Comparison of ENCODE assay signal across 12 cellular contexts in the genomic region with DNA sequence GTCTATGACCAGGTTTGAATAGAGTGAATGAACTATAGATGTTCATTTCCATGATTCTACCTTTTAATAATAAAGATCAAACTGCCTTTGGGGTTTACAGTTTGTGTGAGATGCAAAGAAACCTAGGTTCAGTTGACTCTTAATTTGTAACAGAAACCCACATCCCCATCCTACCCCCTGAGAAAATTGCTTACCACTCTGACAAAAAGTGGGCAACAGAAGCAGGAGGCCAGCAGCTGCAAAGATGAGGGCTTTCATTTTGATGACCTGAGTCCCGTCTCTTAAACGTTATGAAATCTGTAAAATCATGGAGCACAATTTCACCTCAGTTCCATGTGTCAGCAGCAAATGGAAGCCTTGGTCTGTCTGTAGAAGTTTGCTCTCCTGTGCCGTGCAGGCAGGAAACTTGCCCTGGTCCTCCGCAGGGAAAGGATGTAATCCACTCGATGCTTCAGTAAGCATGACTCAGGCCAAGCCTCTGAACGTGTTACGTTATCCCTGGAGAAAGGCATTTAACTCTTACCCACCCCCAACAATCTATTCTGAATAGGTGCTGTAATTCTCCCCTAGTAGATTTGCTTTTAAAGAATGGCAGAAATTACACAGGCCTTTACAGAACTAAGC. TPM values are rescaled to one million over a fixed set of nuclear protein-coding genes. Genes with fewer than 3 reads are reported as not detected.
A peak's percentile ranks its signal among the peaks of the same experiment; 100 is the strongest.
DNase-seq lines count a peak whose midpoint lies in the region; ATAC-seq and TF ChIP-seq lines count a peak whose summit lies in the region.
"Had no signal": no experiment of that assay in that cellular context is flagged by ENCODE, and none has a peak within 500 bp of the region (broad histone marks: within the 10 kb centered on the region; RNA-seq: fewer than 3 reads in every experiment).

A gene with protein sequence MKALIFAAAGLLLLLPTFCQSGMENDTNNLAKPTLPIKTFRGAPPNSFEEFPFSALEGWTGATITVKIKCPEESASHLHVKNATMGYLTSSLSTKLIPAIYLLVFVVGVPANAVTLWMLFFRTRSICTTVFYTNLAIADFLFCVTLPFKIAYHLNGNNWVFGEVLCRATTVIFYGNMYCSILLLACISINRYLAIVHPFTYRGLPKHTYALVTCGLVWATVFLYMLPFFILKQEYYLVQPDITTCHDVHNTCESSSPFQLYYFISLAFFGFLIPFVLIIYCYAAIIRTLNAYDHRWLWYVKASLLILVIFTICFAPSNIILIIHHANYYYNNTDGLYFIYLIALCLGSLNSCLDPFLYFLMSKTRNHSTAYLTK (minus strand): TSS at position 431 of the 624 bp plus-strand sequence. CDS start 173 bp downstream, at position 258.

- H3K36me3 ChIP-seq in adipocyte (ENCODE audit: control insufficient read depth, insufficient read depth, low read length, severe bottlenecking): no peaks in the 10 kb centered on the region
- peaks cover 0 to 4% (median 0%) of the 10 kb centered on the region in 3 donors for H3K36me3 ChIP-seq in tibial nerve
- H3K36me3 ChIP-seq: upper lobe of left lung had no signal

- TF ChIP-seq CTCF in tibial nerve (IDR thresholded peaks at IDR 0.05): no peak

- no peaks in the 10 kb centered on the region for H3K9me3 Mint-ChIP-seq in activated naive CD4-positive, alpha-beta T cell treated with anti-CD3 and anti-CD28 coated beads, Interleukin-2, amount 50 U/mL, for 24 hours
- peaks cover 0 to 5% of the 10 kb centered on the region in 2 donors for H3K9me3 Mint-ChIP-seq in activated naive CD4-positive, alpha-beta T cell treated with anti-CD3 and anti-CD28 coated beads, Interleukin-2, amount 50 U/mL, for 72 hours
- H3K9me3 Mint-ChIP-seq in activated naive CD8-positive, alpha-beta T cell treated with anti-CD3 and anti-CD28 coated beads for 36 hours: no peaks in the 10 kb centered on the region

- no peaks in the 10 kb centered on the region for H3K27me3 Mint-ChIP-seq in activated naive CD4-positive, alpha-beta T cell treated with anti-CD3 and anti-CD28 coated beads, Interleukin-2, amount 50 U/mL, for 24 hours
- H3K27me3 Mint-ChIP-seq in activated naive CD8-positive, alpha-beta T cell treated with anti-CD3 and anti-CD28 coated beads for 36 hours: no peaks in the 10 kb centered on the region

- H3K4me3 Mint-ChIP-seq in activated naive CD4-positive, alpha-beta T cell treated with anti-CD3 and anti-CD28 coated beads, Interleukin-2, amount 50 U/mL, for 24 hours: no peak within 1 kb of the TSS
- no peak within 1 kb of the TSS for H3K4me3 Mint-ChIP-seq in activated naive CD8-positive, alpha-beta T cell treated with anti-CD3 and anti-CD28 coated beads for 36 hours

- 20 to 30% methylated on average over 7 of the region's 7 CpGs for WGBS in tibial nerve, 2 donors

- H3K36me3 Mint-ChIP-seq in activated naive CD4-positive, alpha-beta T cell treated with anti-CD3 and anti-CD28 coated beads, Interleukin-2, amount 50 U/mL, for 24 hours: peaks cover 18% of the 10 kb centered on the region
- peaks cover 9 to 16% of the 10 kb centered on the region in 2 donors for H3K36me3 Mint-ChIP-seq in activated naive CD4-positive, alpha-beta T cell treated with anti-CD3 and anti-CD28 coated beads, Interleukin-2, amount 50 U/mL, for 72 hours
- peaks cover 15% of the 10 kb centered on the region for H3K36me3 Mint-ChIP-seq in activated naive CD8-positive, alpha-beta T cell treated with anti-CD3 and anti-CD28 coated beads for 36 hours

- H3K4me3 ChIP-seq in adipocyte (ENCODE audit: low read length) (peak within 1 kb of the TSS; percentile 66), tibial nerve (no peak within 1 kb of the TSS)
- H3K4me3 ChIP-seq: upper lobe of left lung had no signal

- H3K9me3 ChIP-seq in adipocyte (ENCODE audit: control insufficient read depth, low read length): no peaks in the 10 kb centered on the region
- no peaks in the 10 kb centered on the region for H3K9me3 ChIP-seq in tibial nerve
- H3K9me3 ChIP-seq: upper lobe of left lung had no signal

- H3K4me1 ChIP-seq in adipocyte (ENCODE audit: control insufficient read depth, insufficient read depth, low read length): peaks cover 4% of the 10 kb centered on the region
- H3K4me1 ChIP-seq in tibial nerve: peaks cover 0 to 9% (median 0%) of the 10 kb centered on the region in 4 donors

- H3K27ac Mint-ChIP-seq in activated naive CD4-positive, alpha-beta T cell treated with anti-CD3 and anti-CD28 coated beads, Interleukin-2, amount 50 U/mL, for 24 hours: peak within 1 kb of the TSS; percentile 30
- H3K27ac Mint-ChIP-seq in activated naive CD4-positive, alpha-beta T cell treated with anti-CD3 and anti-CD28 coated beads, Interleukin-2, amount 50 U/mL, for 72 hours: no peak within 1 kb of the TSS
- H3K27ac Mint-ChIP-seq in activated naive CD8-positive, alpha-beta T cell treated with anti-CD3 and anti-CD28 coated beads for 36 hours: no peak within 1 kb of the TSS

- no peak for DNase-seq in activated naive CD4-positive, alpha-beta T cell treated with anti-CD3 and anti-CD28 coated beads, Interleukin-2, amount 50 U/mL, for 72 hours (ENCODE audit: low spot score in 2 of 2)
- DNase-seq in adipocyte (ENCODE audit: low read depth) (peak; percentile 93), hepatic stellate cell (ENCODE audit: low spot score) (peak; percentile 57), tibial nerve (ENCODE audit: low spot score in 2 of 2) (no peak), DMS153 (lab: John Stamatoyannopoulos, UW) (no peak)
- DNase-seq in activated naive CD8-positive, alpha-beta T cell treated with anti-CD3 and anti-CD28 coated beads for 36 hours: no peak
- DNase-seq: posterior cingulate gyrus, upper lobe of left lung had no signal

- no peak for TF ChIP-seq EP300 in tibial nerve (IDR thresholded peaks at IDR 0.05)

- H3K9ac ChIP-seq in adipocyte (ENCODE audit: low read length): peak within 1 kb of the TSS; percentile 18
- H3K9ac ChIP-seq: KMS-11 had no signal

- no peak for ATAC-seq in activated naive CD4-positive, alpha-beta T cell treated with anti-CD3 and anti-CD28 coated beads, Interleukin-2, amount 50 U/mL, for 72 hours
- ATAC-seq in GM21723 (IDR thresholded peaks at IDR 0.05; ENCODE audit: unreplicated experiment): no peak

- TF ChIP-seq POLR2A in tibial nerve (IDR thresholded peaks at IDR 0.05): no peak

- no peaks in the 10 kb centered on the region for H3K27me3 ChIP-seq in adipocyte (replicated peaks; ENCODE audit: control insufficient read depth, insufficient read depth, low read length)
- no peaks in the 10 kb centered on the region for H3K27me3 ChIP-seq in tibial nerve
- H3K27me3 ChIP-seq: upper lobe of left lung had no signal

- peaks cover 18% of the 10 kb centered on the region for H3K4me1 Mint-ChIP-seq in activated naive CD4-positive, alpha-beta T cell treated with anti-CD3 and anti-CD28 coated beads, Interleukin-2, amount 50 U/mL, for 24 hours
- peaks cover 24% of the 10 kb centered on the region for H3K4me1 Mint-ChIP-seq in activated naive CD8-positive, alpha-beta T cell treated with anti-CD3 and anti-CD28 coated beads for 36 hours

- H3K27ac ChIP-seq in tibial nerve: peak within 1 kb of the TSS in 3 of 4 donors; percentile 14 to 21 (median 17)
- H3K27ac ChIP-seq: KMS-11, upper lobe of left lung, VCaP had no signal

RNA-seq across cellular contexts. Expression of the gene that starts here (rescaled TPM):
- total RNA-seq in activated naive CD4-positive, alpha-beta T cell treated with anti-CD3 and anti-CD28 coated beads, Interleukin-2, amount 50 U/mL, for 72 hours: not detected
- total RNA-seq in tibial nerve: 1 to 10 TPM in 1 of 4 donors, under 1 TPM in 1, not detected in 2; 0.87 to 2.4 TPM
- total RNA-seq in activated naive CD8-positive, alpha-beta T cell treated with anti-CD3 and anti-CD28 coated beads for 36 hours: not detected

Comparison
In these comparisons a context has a peak if more than half of its experiments do, and no peak if none do; other contexts are left out.
1. DNase-seq: peak in adipocyte (single experiment) and hepatic stellate cell (single experiment); none in activated naive CD4-positive, alpha-beta T cell treated with anti-CD3 and anti-CD28 coated beads, Interleukin-2, amount 50 U/mL, for 72 hours (0 of 2), tibial nerve (0 of 2), DMS153 (single experiment) and activated naive CD8-positive, alpha-beta T cell treated with anti-CD3 and anti-CD28 coated beads for 36 hours (single experiment).